In genomic region chr5:62138607-62139006, GRCh38 we compare ENCODE assay signal across 23 cellular contexts.
DNase-seq lines count a peak whose midpoint lies in the region; ATAC-seq and TF ChIP-seq lines count a peak whose summit lies in the region.
"Had no signal": no experiment of that assay in that cellular context is flagged by ENCODE, and none has a peak within 500 bp of the region (broad histone marks: within the 10 kb centered on the region; RNA-seq: fewer than 3 reads in every experiment).

No MANE protein-coding gene starts in this region.

- no peaks in the 10 kb centered on the region for H3K9me3 ChIP-seq in H9 (ENCODE audit: control insufficient read depth, low read depth, low read length)
- H3K9me3 ChIP-seq: colonic mucosa, left ventricle myocardium inferior, tibial nerve had no signal

- no peaks in the 10 kb centered on the region for H3K27me3 ChIP-seq in H9 (ENCODE audit: insufficient read depth, low read length)
- H3K27me3 ChIP-seq: colonic mucosa, foreskin keratinocyte, tibial nerve had no signal

- H3K4me2 ChIP-seq in H9 (ENCODE audit: insufficient read depth, insufficient read length, low read length): no peak overlapping the region

- H4K5ac ChIP-seq in H9 (ENCODE audit: insufficient read length, low read depth, low read length): no peak overlapping the region

- H2BK5ac ChIP-seq in H9 (ENCODE audit: insufficient read length, low read length): no peak overlapping the region

- no peak overlapping the region for H2BK20ac ChIP-seq in H9 (ENCODE audit: low read depth, low read length, poor library complexity, severe bottlenecking)

- H3K4me1 ChIP-seq in H9 (ENCODE audit: insufficient read depth, low read length): no peaks in the 10 kb centered on the region; the same call in 1 of the 2 replicates
- H3K4me1 ChIP-seq: colonic mucosa, foreskin keratinocyte, left ventricle myocardium inferior had no signal

- no peak for ATAC-seq in HG03135 (IDR thresholded peaks at IDR 0.05; ENCODE audit: unreplicated experiment)
- ATAC-seq: activated CD4-positive, alpha-beta T cell treated with anti-CD3 and anti-CD28 coated beads for 36 hours; activated naive CD4-positive, alpha-beta T cell treated with anti-CD3 and anti-CD28 coated beads, Interleukin-2, amount 50 U/mL, for 72 hours; foreskin keratinocyte had no signal

- H3K4me3 Mint-ChIP-seq in H9: no peak overlapping the region
- H3K4me3 Mint-ChIP-seq: activated CD4-positive, alpha-beta T cell treated with anti-CD3 and anti-CD28 coated beads for 36 hours; CD4-positive, alpha-beta T cell had no signal

- H3K27me3 Mint-ChIP-seq in H9 (ENCODE audit: low read depth): peaks cover 2% of the 10 kb centered on the region; the same call in 1 of the 2 replicates

- H3K14ac ChIP-seq in H9 (ENCODE audit: insufficient read depth, low read length): no peak overlapping the region

- no peak overlapping the region for H3K18ac ChIP-seq in H9 (ENCODE audit: insufficient read length, low read depth, low read length)

- H3K36me3 Mint-ChIP-seq in H9 (ENCODE audit: insufficient read depth in 1 of 3, low read depth in 3 of 3): no peaks in the 10 kb centered on the region; a peak in 2 of 7 replicates
- H3K36me3 Mint-ChIP-seq: activated naive CD4-positive, alpha-beta T cell treated with anti-CD3 and anti-CD28 coated beads, Interleukin-2, amount 50 U/mL, for 72 hours had no signal

- no peak overlapping the region for H3K27ac ChIP-seq in H9 (ENCODE audit: insufficient read length, low read depth, low read length)
- H3K27ac ChIP-seq: colonic mucosa, foreskin keratinocyte, left ventricle myocardium inferior, SK-N-MC, tibial nerve had no signal

- no peaks in the 10 kb centered on the region for H3K79me2 ChIP-seq in H9 (ENCODE audit: insufficient read depth, low read length)

- H4K91ac ChIP-seq in H9 (ENCODE audit: insufficient read length, low read depth, low read length): no peak overlapping the region

- no peaks in the 10 kb centered on the region for H3K79me1 ChIP-seq in H9 (ENCODE audit: insufficient read depth, low read depth, low read length, poor library complexity, severe bottlenecking)

- H4K20me1 ChIP-seq in H9 (ENCODE audit: control insufficient read depth, insufficient read depth, insufficient read length): no peaks in the 10 kb centered on the region

- H3K23me2 ChIP-seq in H9 (ENCODE audit: insufficient read length, low read depth, low read length, poor library complexity, severe bottlenecking): no peaks in the 10 kb centered on the region

- H3K56ac ChIP-seq in H9 (ENCODE audit: insufficient read length, low read depth, low read length): no peak overlapping the region

- no peak overlapping the region for H3K9ac ChIP-seq in H9 (ENCODE audit: extremely low read depth, insufficient read length, low read length)

- H3T11ph ChIP-seq in H9 (ENCODE audit: low read length): no peak overlapping the region

- peaks cover 3 to 4% of the 10 kb centered on the region in 2 experiments; a peak in 3 of 5 replicates for H3K9me3 Mint-ChIP-seq in H9
- H3K9me3 Mint-ChIP-seq: activated naive CD4-positive, alpha-beta T cell treated with anti-CD3 and anti-CD28 coated beads, Interleukin-2, amount 50 U/mL, for 72 hours; CD4-positive, alpha-beta T cell had no signal

- H2AFZ ChIP-seq in H9 (ENCODE audit: low read length): no peak overlapping the region

- no peak overlapping the region for H3K23ac ChIP-seq in H9 (ENCODE audit: insufficient read length, low read depth, low read length)

- peaks cover 41 to 47% of the 10 kb centered on the region in 2 experiments for H3K4me1 Mint-ChIP-seq in H9
- H3K4me1 Mint-ChIP-seq: activated CD4-positive, alpha-beta T cell treated with anti-CD3 and anti-CD28 coated beads for 36 hours had no signal

- H2AK5ac ChIP-seq in H9 (ENCODE audit: insufficient read length, low read length): no peak overlapping the region

- no peak overlapping the region for H2BK15ac ChIP-seq in H9 (ENCODE audit: low read depth, low read length)

- no peak for TF ChIP-seq CTCF in H9 (conservative IDR thresholded peaks at IDR 0.05)
- no peak for TF ChIP-seq CTCF in GM10266 (IDR thresholded peaks at IDR 0.05; ENCODE audit: control insufficient read depth, insufficient read depth, low read depth, missing control alignments)

- no peak overlapping the region for H2BK12ac ChIP-seq in H9 (ENCODE audit: insufficient read length, low read depth, low read length)

- no peak overlapping the region for H3K4ac ChIP-seq in H9 (ENCODE audit: low read depth, low read length)

- no peak overlapping the region for H2BK120ac ChIP-seq in H9 (ENCODE audit: low read depth, low read length, poor library complexity, severe bottlenecking)

- no peak overlapping the region; a peak in 2 of 7 replicates for H3K27ac Mint-ChIP-seq in H9
- H3K27ac Mint-ChIP-seq: activated CD4-positive, alpha-beta T cell treated with anti-CD3 and anti-CD28 coated beads for 36 hours; activated naive CD4-positive, alpha-beta T cell treated with anti-CD3 and anti-CD28 coated beads, Interleukin-2, amount 50 U/mL, for 72 hours; CD4-positive, alpha-beta T cell had no signal

- no CpG with 5 or more reads among the region's 7 CpGs for WGBS in H9 (ENCODE audit: extremely low coverage, insufficient read length, low lambda C conversion rate)

- H4K8ac ChIP-seq in H9 (replicated peaks; ENCODE audit: insufficient read length, low read depth, low read length): no peak overlapping the region

- DNase-seq in NCI-H146 (lab: John Stamatoyannopoulos, UW) (peak; percentile 4), NCI-H146 treated with DMSO at 0.1 percent for 48 hours (lab: John Stamatoyannopoulos, UW; ENCODE audit: unreplicated experiment) (no peak), H9 (peak; percentile 80), NCI-H69 (lab: John Stamatoyannopoulos, UW) (peak; percentile 99), iPS-NIHi11 (ENCODE audit: low spot score) (peak; percentile 55), GM10266 (ENCODE audit: extremely low spot score) (no peak)
- no peak for DNase-seq in stimulated activated CD4-positive, alpha-beta T cell treated with anti-CD3 and anti-CD28 coated beads, Interleukin-4, amount 100 ng/mL, for 4 hours
- DNase-seq: 8988T; activated CD4-positive, alpha-beta T cell treated with anti-CD3 and anti-CD28 coated beads for 36 hours; activated T-cell treated with anti-CD3 and anti-CD28 coated beads for 4 hours; CD4-positive, alpha-beta T cell; colonic mucosa; effector memory CD4-positive, alpha-beta T cell; EL; foreskin keratinocyte; left ventricle myocardium inferior; NCI-H1417; NCI-H526; T-helper 2 cell had no signal

Comparison
In these comparisons a context has a peak if more than half of its experiments do, and no peak if none do; other contexts are left out.
1. DNase-seq: peak in NCI-H146 (single experiment), H9 (single experiment), NCI-H69 (single experiment) and iPS-NIHi11 (single experiment); none in NCI-H146 treated with DMSO at 0.1 percent for 48 hours (single experiment), stimulated activated CD4-positive, alpha-beta T cell treated with anti-CD3 and anti-CD28 coated beads, Interleukin-4, amount 100 ng/mL, for 4 hours (0 of 2) and GM10266 (single experiment).